ENCODE assay signal across 19 cellular contexts in the genomic region with DNA sequence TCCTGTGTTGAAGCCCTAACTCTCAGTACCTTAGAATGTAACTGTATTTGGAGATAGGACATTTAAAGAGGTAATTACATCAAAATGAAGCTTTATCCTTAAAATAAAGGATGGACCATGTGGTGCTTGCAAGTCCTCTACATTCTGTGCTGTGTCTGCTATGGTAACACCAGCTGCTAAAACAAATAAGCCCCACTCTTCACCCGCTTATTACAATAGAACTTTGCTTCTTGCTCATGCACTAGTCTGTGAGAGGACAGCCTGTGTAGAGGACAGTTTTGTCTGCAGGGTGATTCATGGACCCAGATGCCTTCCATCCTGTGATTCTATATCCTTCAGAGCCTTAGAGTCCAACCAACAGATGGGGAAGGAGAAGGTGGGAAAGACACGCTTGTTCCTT. TPM values are rescaled to one million over a fixed set of nuclear protein-coding genes. Genes with fewer than 3 reads are reported as not detected.
DNase-seq lines count a peak whose midpoint lies in the region; ATAC-seq, FAIRE-seq and TF ChIP-seq lines count a peak whose summit lies in the region.
"Had no signal": no experiment of that assay in that cellular context is flagged by ENCODE, and none has a peak within 500 bp of the region (broad histone marks: within the 10 kb centered on the region; RNA-seq: fewer than 3 reads in every experiment).

No MANE protein-coding gene starts in this region.

- ATAC-seq in K562, result no peak
- no peak for ATAC-seq in right lobe of liver

- no peak overlapping the region for H3K27ac Mint-ChIP-seq in HFFc6
- peak overlapping the region; percentile 48 for H3K27ac Mint-ChIP-seq in type B pancreatic cell
- H3K27ac Mint-ChIP-seq: CD8-positive, alpha-beta memory T cell had no signal

- H3K36me3 Mint-ChIP-seq in HFFc6 (ENCODE audit: low read depth), result no peaks in the 10 kb centered on the region
- H3K36me3 Mint-ChIP-seq in type B pancreatic cell, result no peaks in the 10 kb centered on the region
- H3K36me3 Mint-ChIP-seq: CD8-positive, alpha-beta memory T cell had no signal

- H3K36me3 ChIP-seq in K562 (ENCODE audit: control insufficient read depth, insufficient read depth, low read length), result no peaks in the 10 kb centered on the region
- no peaks in the 10 kb centered on the region for H3K36me3 ChIP-seq in right lobe of liver
- H3K36me3 ChIP-seq in OCI-LY7 (ENCODE audit: insufficient read depth, low read length), result no peaks in the 10 kb centered on the region
- H3K36me3 ChIP-seq: BLaER1 treated with 17β-estradiol and CSF1 and Interleukin-3, amounts not matched to agents 10 nM and 100 nM had no signal

- H4K20me1 ChIP-seq in K562 (replicated peaks; ENCODE audit: control insufficient read depth, insufficient read depth, low read length) (0 out of 2 replicates have a peak, but pooled peaks cover 2% of the 10 kb centered on the region), OCI-LY7 (ENCODE audit: insufficient read depth, low read length) (no peaks in the 10 kb centered on the region)
- H4K20me1 ChIP-seq: BLaER1 treated with 17β-estradiol and CSF1 and Interleukin-3, amounts not matched to agents 10 nM and 100 nM had no signal

- H3K4me3 Mint-ChIP-seq in HFFc6, result peak overlapping the region; percentile 53
- H3K4me3 Mint-ChIP-seq in type B pancreatic cell, result no peak overlapping the region
- H3K4me3 Mint-ChIP-seq: CD8-positive, alpha-beta memory T cell had no signal

- H3K4me2 ChIP-seq in K562 (ENCODE audit: insufficient read depth, low read length) (no peak overlapping the region), OCI-LY7 (ENCODE audit: low read length) (no peak overlapping the region)

- H3K27me3 Mint-ChIP-seq in HFFc6 (ENCODE audit: insufficient read depth) (peaks cover 11% of the 10 kb centered on the region), type B pancreatic cell (no peaks in the 10 kb centered on the region)

- TF ChIP-seq CTCF in HFFc6 (IDR thresholded peaks at IDR 0.05) (no peak), K562 (IDR thresholded peaks at IDR 0.05 in 2 of 3, conservative IDR thresholded peaks at IDR 0.05 in 1 of 3; ENCODE audit: insufficient read depth in 2 of 3, low read depth in 1 of 3, low read length in 3 of 3) (no peak), right lobe of liver (IDR thresholded peaks at IDR 0.05) (no peak), type B pancreatic cell (conservative IDR thresholded peaks at IDR 0.05) (no peak), OCI-LY7 (conservative IDR thresholded peaks at IDR 0.05; ENCODE audit: low read length) (no peak)

- H3K79me2 ChIP-seq in K562 (ENCODE audit: control insufficient read depth, insufficient read depth, low read length) (no peaks in the 10 kb centered on the region), OCI-LY7 (ENCODE audit: insufficient read depth, low read depth, low read length) (no peaks in the 10 kb centered on the region)

- no peaks in the 10 kb centered on the region for H3K9me3 Mint-ChIP-seq in HFFc6
- no peaks in the 10 kb centered on the region for H3K9me3 Mint-ChIP-seq in type B pancreatic cell
- H3K9me3 Mint-ChIP-seq: CD8-positive, alpha-beta memory T cell had no signal

- no peak overlapping the region for H3K27ac ChIP-seq in K562 (ENCODE audit: extremely low read depth, low read depth, low read length)
- peak overlapping the region; percentile 51 to 80 (median 63) for H3K27ac ChIP-seq in right lobe of liver
- H3K27ac ChIP-seq in OCI-LY7 (ENCODE audit: low read depth, low read length, poor library complexity, severe bottlenecking), result no peak overlapping the region

- no peaks in the 10 kb centered on the region for H3K9me3 ChIP-seq in K562 (replicated peaks; ENCODE audit: control insufficient read depth, insufficient read depth, low read depth, low read length)
- no peaks in the 10 kb centered on the region for H3K9me3 ChIP-seq in right lobe of liver
- no peaks in the 10 kb centered on the region for H3K9me3 ChIP-seq in OCI-LY7 (ENCODE audit: low read length)

- H3K4me3 ChIP-seq in K562, result no peak overlapping the region
- no peak overlapping the region for H3K4me3 ChIP-seq in right lobe of liver
- no peak overlapping the region for H3K4me3 ChIP-seq in OCI-LY7 (ENCODE audit: low read depth, low read length, poor library complexity, severe bottlenecking)
- H3K4me3 ChIP-seq: BLaER1 treated with 17β-estradiol and CSF1 and Interleukin-3, amounts not matched to agents 10 nM and 100 nM had no signal

- peaks cover 0 to 31% of the 10 kb centered on the region in 2 experiments; a peak in 2 of 5 replicates for H3K27me3 ChIP-seq in K562 (ENCODE audit: control insufficient read depth in 2 of 2, insufficient read depth in 2 of 2, low read length in 2 of 2)
- H3K27me3 ChIP-seq in right lobe of liver, result no peaks in the 10 kb centered on the region
- H3K27me3 ChIP-seq: BLaER1 treated with 17β-estradiol and CSF1 and Interleukin-3, amounts not matched to agents 10 nM and 100 nM had no signal

- H3K9me1 ChIP-seq in K562 (ENCODE audit: control insufficient read depth, insufficient read depth, low read length), result no peaks in the 10 kb centered on the region

- DNase-seq in HFFc6, result no peak
- no peak for DNase-seq in K562 (ENCODE audit: extremely low read depth in 1 of 4, low spot score in 3 of 4)
- no peak for DNase-seq in right lobe of liver
- no peak for DNase-seq in type B pancreatic cell (ENCODE audit: extremely low spot score, unreplicated experiment)
- DNase-seq in OCI-LY7 (ENCODE audit: low spot score), result no peak
- DNase-seq in hypothalamus (lab: John Stamatoyannopoulos, UW), result no peak
- no peak for DNase-seq in stimulated activated CD4-positive, alpha-beta T cell treated with anti-CD3 and anti-CD28 coated beads, Interleukin-2, amount 100 ng/mL, for 24 hours
- DNase-seq: CD8-positive, alpha-beta memory T cell; DMS79; KBM-7; NCI-H1092 treated with DMSO at 0.1 percent for 48 hours; NCI-H1436 treated with DMSO at 0.1 percent for 48 hours; NCI-H345; NCI-H524 treated with DMSO at 0.1 percent for 48 hours; NCI-H82; SHP77; SW 1271 had no signal

- 19% methylated on average over 2 of the region's 2 CpGs for WGBS in K562 (ENCODE audit: insufficient coverage, low coverage, missing lambda C conversion rate)
- 83% methylated on average over 2 of the region's 2 CpGs for WGBS in right lobe of liver (ENCODE audit: insufficient coverage, low coverage, low lambda C conversion rate, missing lambda C conversion rate)

- intact Hi-C loops in K562 (cut with micrococcal nuclease), result no loop called here
- intact Hi-C loops in right lobe of liver (cut with DNase I), result no loop called here
- intact Hi-C loops in OCI-LY7 (cut with micrococcal nuclease; ENCODE audit: unreplicated experiment), result no loop called here

- FAIRE-seq in K562 (lab: Jason Lieb, UNC), result no peak
- FAIRE-seq: H54 had no signal

- in situ Hi-C loops in K562 (cut with MboI), result no loop called here

- POLR2A ChIA-PET in K562 (lab: Yijun Ruan, JAX) (no interaction called here), OCI-LY7 (lab: Charles Lee) (no interaction called here)

- TF ChIP-seq RAD21 in K562 (CRISPR knock-in tag; conservative IDR thresholded peaks at IDR 0.05 in 1 of 2, IDR thresholded peaks at IDR 0.05 in 1 of 2), result no peak

- H3K4me1 ChIP-seq in K562 (replicated peaks in 1 of 2; ENCODE audit: control insufficient read depth in 2 of 2, insufficient read depth in 2 of 2, low read length in 2 of 2) (no peaks in the 10 kb centered on the region), right lobe of liver (peaks cover 0 to 12% (median 6%) of the 10 kb centered on the region in 4 donors), OCI-LY7 (ENCODE audit: insufficient read depth, low read length, poor library complexity, severe bottlenecking) (no peaks in the 10 kb centered on the region)

- H3K9ac ChIP-seq in K562 (ENCODE audit: insufficient read depth in 1 of 2, low read depth in 2 of 2, low read length in 2 of 2), result no peak overlapping the region
- H3K9ac ChIP-seq: BLaER1 treated with 17β-estradiol and CSF1 and Interleukin-3, amounts not matched to agents 10 nM and 100 nM had no signal

- no peak overlapping the region for H2AFZ ChIP-seq in K562 (ENCODE audit: low read depth, low read length)
- no peak overlapping the region for H2AFZ ChIP-seq in OCI-LY7 (ENCODE audit: low read length)

- CTCF ChIA-PET in K562 (lab: Yijun Ruan, JAX; ENCODE audit: low intra/inter-chr PET ratio) (no interaction called here), OCI-LY7 (lab: Charles Lee; ENCODE audit: unreplicated experiment) (no interaction called here)

- H3K9me2 ChIP-seq in OCI-LY7 (ENCODE audit: insufficient read depth, low read length), result no peaks in the 10 kb centered on the region

- TF ChIP-seq POLR2A in K562 (conservative IDR thresholded peaks at IDR 0.05), result no peak
- no peak for TF ChIP-seq POLR2A in right lobe of liver (IDR thresholded peaks at IDR 0.05)

- TF ChIP-seq EP300 in K562 (IDR thresholded peaks at IDR 0.05; ENCODE audit: low read length), result no peak

- H3K4me1 Mint-ChIP-seq in HFFc6 (ENCODE audit: low read depth) (peaks cover 45% of the 10 kb centered on the region), type B pancreatic cell (ENCODE audit: unreplicated experiment) (peaks cover 6% of the 10 kb centered on the region)
- H3K4me1 Mint-ChIP-seq: CD8-positive, alpha-beta memory T cell had no signal

- BruUV-seq in K562 (replicated peaks; lab: Mats Ljungman, UMichigan) (no TSS peak), OCI-LY7 (replicated peaks; lab: Mats Ljungman, UMichigan) (no TSS peak)

RNA-seq across cellular contexts. Expression of gene IGFBPL1, which starts 12.5 kb away (rescaled TPM):
- total RNA-seq in HFFc6 (2021; fragmentation: NEBNext Ultra II Directional; extraction: Animal tissue kit (Norgen Biotek cat#: 25700)), result not detected
- total RNA-seq in K562 (2011; cell fraction: chromatin; rRNA removed; ENCODE audit: low replicate concordance), result not detected in 2 replicates
- total RNA-seq in K562 (2011; cell fraction: nucleolus; rRNA removed), result not detected in 2 replicates
- total RNA-seq in K562 (2011; cell fraction: nucleoplasm; rRNA removed), result not detected in 2 replicates
- total RNA-seq in K562 (2014; rRNA removed), result not detected in 2 replicates
- total RNA-seq in K562 (2014; rRNA removed; fragmentation: Illumina TruSeq; extraction: Trizol), result not detected in 2 replicates
- total RNA-seq in K562 (2015; rRNA removed; fragmentation: Illumina TruSeq; extraction: Trizol), result not detected in 2 replicates
- not detected in 2 replicates for total RNA-seq in K562 (2021)
- polyA plus RNA-seq in K562 (2011; rRNA removed), result not detected in 2 replicates
- polyA plus RNA-seq in K562 (2011; cell fraction: cytosol; rRNA removed), result not detected in 2 replicates
- not detected in 2 replicates for polyA plus RNA-seq in K562 (2011; cell fraction: nucleus; rRNA removed)
- polyA plus RNA-seq in K562 (2012), result not detected in 2 replicates
- polyA plus RNA-seq in K562 (2014; fragmentation: Illumina TruSeq; extraction: Trizol), result not detected in 2 replicates
- not detected for polyA plus RNA-seq in K562 (2014; fragmentation: Nextera tagmentation; extraction: Ambion mirVana)
- polyA plus RNA-seq in K562 (2014; rRNA removed), result not detected in 2 replicates
- not detected in 2 replicates for polyA minus RNA-seq in K562 (2011; rRNA and poly(A)+ RNA removed)
- not detected in 2 replicates for polyA minus RNA-seq in K562 (2011; cell fraction: cytosol; rRNA and poly(A)+ RNA removed)
- not detected in 2 replicates for polyA minus RNA-seq in K562 (2011; cell fraction: nucleus; rRNA and poly(A)+ RNA removed)
- total RNA-seq in right lobe of liver, result 1 to 10 TPM in 2 of 6 experiments, under 1 TPM in 3, not detected in 1; 0.20 to 2.7 (median 0.44) TPM
- 9.7 and 26.7 TPM in 2 replicates for total RNA-seq in type B pancreatic cell (ENCODE audit: low replicate concordance)
- not detected in 2 replicates for total RNA-seq in OCI-LY7 (2014; rRNA removed; shearing (Covaris generic))
- not detected in 2 replicates for total RNA-seq in OCI-LY7 (2022)
- total RNA-seq: CD8-positive, alpha-beta memory T cell had no signal
- polyA plus RNA-seq: CD8-positive, alpha-beta memory T cell had no signal

RNA-seq across cellular contexts. Expression of gene ALDH1B1, which starts 44.2 kb away (rescaled TPM):
- total RNA-seq in HFFc6 (2021; fragmentation: NEBNext Ultra II Directional; extraction: Animal tissue kit (Norgen Biotek cat#: 25700)), result 10 to 100 TPM; 34.5 to 42.0 (median 37.2) TPM
- 16.1 and 24.5 TPM in 2 replicates for total RNA-seq in K562 (2011; cell fraction: chromatin; rRNA removed; ENCODE audit: low replicate concordance)
- total RNA-seq in K562 (2011; cell fraction: nucleolus; rRNA removed), result 19.7 and 24.8 TPM in 2 replicates
- 16.6 and 20.7 TPM in 2 replicates for total RNA-seq in K562 (2011; cell fraction: nucleoplasm; rRNA removed)
- total RNA-seq in K562 (2014; rRNA removed) (24.1 and 37.6 TPM in 2 replicates), K562 (2014; rRNA removed; fragmentation: Illumina TruSeq; extraction: Trizol) (29.5 and 33.6 TPM in 2 replicates), K562 (2015; rRNA removed; fragmentation: Illumina TruSeq; extraction: Trizol) (39.2 and 41.0 TPM in 2 replicates), K562 (2021) (44.8 and 46.3 TPM in 2 replicates), right lobe of liver (100 to 1,000 TPM in 2 of 6 experiments, 10 to 100 TPM in 4; 61.6 to 179 (median 81.8) TPM), type B pancreatic cell (ENCODE audit: low replicate concordance) (13.3 and 29.1 TPM in 2 replicates), OCI-LY7 (2022) (5.8 and 8.6 TPM in 2 replicates)
- polyA plus RNA-seq in K562 (2011; rRNA removed) (27.4 and 30.8 TPM in 2 replicates), K562 (2014; fragmentation: Illumina TruSeq; extraction: Trizol) (46.5 and 51.6 TPM in 2 replicates), K562 (2014; fragmentation: Nextera tagmentation; extraction: Ambion mirVana) (10 to 100 TPM in 1 of 2 experiments, 1 to 10 TPM in 1; 8.6 to 12.7 TPM), K562 (2014; rRNA removed) (22.4 and 27.7 TPM in 2 replicates)
- polyA plus RNA-seq in K562 (2011; cell fraction: cytosol; rRNA removed), result 25.5 and 37.7 TPM in 2 replicates
- 10.3 and 12.1 TPM in 2 replicates for polyA plus RNA-seq in K562 (2011; cell fraction: nucleus; rRNA removed)
- 19.7 and 39.1 TPM in 2 replicates for polyA plus RNA-seq in K562 (2012)
- 50.6 and 57.9 TPM in 2 replicates for polyA minus RNA-seq in K562 (2011; rRNA and poly(A)+ RNA removed)
- polyA minus RNA-seq in K562 (2011; cell fraction: cytosol; rRNA and poly(A)+ RNA removed), result 47.5 and 49.1 TPM in 2 replicates
- polyA minus RNA-seq in K562 (2011; cell fraction: nucleus; rRNA and poly(A)+ RNA removed), result 10.2 and 12.7 TPM in 2 replicates
- total RNA-seq in OCI-LY7 (2014; rRNA removed; shearing (Covaris generic)), result 0.32 and 1.3 TPM in 2 replicates

Comparison
In these comparisons a context has a peak if more than half of its experiments do, and no peak if none do; other contexts are left out.
1. H3K27ac ChIP-seq: peak in right lobe of liver (3 of 3); none in K562 (single experiment) and OCI-LY7 (single experiment).